In the genomic region with DNA sequence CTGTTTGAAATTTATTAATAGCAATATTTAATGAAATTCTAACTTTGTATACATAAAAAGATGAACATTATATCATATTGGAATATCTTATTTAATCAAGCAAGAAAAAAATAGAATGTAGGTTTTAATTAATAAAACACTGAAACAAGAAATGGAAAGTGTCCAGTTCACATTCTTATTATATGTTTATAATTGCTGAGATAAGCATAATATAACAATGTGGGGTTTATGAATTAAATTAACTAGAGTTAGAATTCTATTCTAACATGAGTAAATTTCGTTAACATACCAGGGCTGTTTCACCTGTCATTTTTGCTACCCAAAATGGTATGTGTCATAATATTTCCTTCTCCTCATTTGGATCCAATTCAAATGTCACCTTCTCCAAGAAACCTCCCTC, we compare ENCODE assay signal across 30 cellular contexts. TPM values are rescaled to one million over a fixed set of nuclear protein-coding genes. Genes with fewer than 3 reads are reported as not detected.
"Had no signal": no experiment of that assay in that cellular context is flagged by ENCODE, and none has a peak within 500 bp of the region (broad histone marks: within the 10 kb centered on the region; RNA-seq: fewer than 3 reads in every experiment).

No MANE protein-coding gene starts in this region.

- H3K79me2 ChIP-seq: parathyroid adenoma had no signal

- FAIRE-seq: urothelium cell line had no signal

- H3K36me3 ChIP-seq: neural progenitor cell, ovary, stomach, thoracic aorta, thyroid gland, tibial nerve, upper lobe of left lung had no signal

- H2AFZ ChIP-seq: neural progenitor cell, parathyroid adenoma had no signal

- ATAC-seq: naive thymus-derived CD4-positive, alpha-beta T cell; natural killer cell; psoas muscle; right cardiac atrium; sciatic nerve; stimulated activated effector memory CD8-positive, alpha-beta T cell treated with anti-CD3 and anti-CD28 coated beads, Interleukin-12 subunit alpha, Interleukin-12 subunit beta, amount 100 ng/mL, for 72 hours; stimulated activated naive B cell treated with anti-CD40 and anti-IgM and Interleukin-4, amounts not matched to agents 10 μg/mL and 1 μg/mL and 100 μg/mL, for 72 hours had no signal

- H3K4me2 ChIP-seq: neural progenitor cell had no signal

- H3K27ac ChIP-seq: neural progenitor cell, ovary, parathyroid adenoma, psoas muscle, skin epidermis, stomach, thoracic aorta, thyroid gland, tibial nerve, upper lobe of left lung had no signal

- H3K9ac ChIP-seq: neural progenitor cell, parathyroid adenoma had no signal

- DNase-seq: naive thymus-derived CD4-positive, alpha-beta T cell; natural killer cell; occipital lobe; ovary; posterior cingulate gyrus; psoas muscle; right cardiac atrium; stimulated activated CD4-positive, alpha-beta T cell treated with anti-CD3 and anti-CD28 coated beads, Interleukin-15, amount 100 ng/mL, for 24 hours; stimulated activated CD4-positive, alpha-beta T cell treated with anti-CD3 and anti-CD28 coated beads, Interleukin-2, amount 100 ng/mL, for 24 hours; stimulated activated CD4-positive, alpha-beta T cell treated with anti-CD3 and anti-CD28 coated beads, Interleukin-2, amount 100 ng/mL, for 48 hours; stimulated activated CD4-positive, alpha-beta T cell treated with anti-CD3 and anti-CD28 coated beads, Interleukin-4, amount 100 ng/mL, for 24 hours; stimulated activated naive B cell treated with anti-CD40 and anti-IgM and Interleukin-4, amounts not matched to agents 10 μg/mL and 1 μg/mL and 100 μg/mL, for 72 hours; stimulated activated naive CD4-positive, alpha-beta T cell treated with Interleukin-2 at 50 U/mL for 16 hours; stomach; thyroid gland; trophoblast cell; upper lobe of left lung had no signal

- H3K4me3 ChIP-seq: neural progenitor cell, ovary, psoas muscle, skin epidermis, stomach, thoracic aorta, thyroid gland, tibial nerve, upper lobe of left lung had no signal

- H3K9me3 ChIP-seq: ovary, psoas muscle, stomach, thoracic aorta, thyroid gland, tibial nerve, upper lobe of left lung had no signal

- H3K4me1 ChIP-seq: neural progenitor cell, parathyroid adenoma, psoas muscle, stomach, thyroid gland, tibial nerve, upper lobe of left lung had no signal

- H3K27me3 ChIP-seq: neural progenitor cell, ovary, stomach, thyroid gland, tibial nerve, upper lobe of left lung had no signal

RNA-seq across cellular contexts. Expression of gene CDH9, which starts 12.3 kb away (rescaled TPM):
- total RNA-seq: naive thymus-derived CD4-positive, alpha-beta T cell; natural killer cell; osteoblast; ovary; progenitor cell of endocrine pancreas; psoas muscle; renal cortical epithelial cell; right cardiac atrium; sciatic nerve; subcutaneous adipose tissue; thoracic aorta; thyroid gland; tibial nerve; upper lobe of left lung; ureter had no signal
- polyA plus RNA-seq: naive thymus-derived CD4-positive, alpha-beta T cell; ovary; psoas muscle; right cardiac atrium; stomach had no signal
